8 cellular contexts compared by ENCODE assay signal in genomic region chr19:18160792-18161690, GRCh38. TPM values are rescaled to one million over a fixed set of nuclear protein-coding genes. Genes with fewer than 3 reads are reported as not detected.
DNase-seq lines count a peak whose midpoint lies in the region; ATAC-seq and TF ChIP-seq lines count a peak whose summit lies in the region.

No MANE protein-coding gene starts in this region.

- H3K27ac Mint-ChIP-seq in activated T-cell treated with anti-CD3 and anti-CD28 coated beads, Interleukin-2, amount 50 U/mL, for 24 hours = peak overlapping the region; percentile 55
- H3K27ac Mint-ChIP-seq in nephron = peak overlapping the region in 1 of 3 experiments; percentile 59
- H3K27ac Mint-ChIP-seq in stimulated activated naive CD8-positive, alpha-beta T cell treated with anti-CD3 and anti-CD28 coated beads, Interleukin-15, Interleukin-2, amounts not matched to agents 100 ng/mL and 50 ng/mL, for 24 hours = peak overlapping the region; percentile 86

- DNase-seq in NCI-H524 (lab: John Stamatoyannopoulos, UW) (peak; percentile 52 to 72), NCI-H524 treated with DMSO at 0.1 percent for 48 hours (lab: John Stamatoyannopoulos, UW) (no peak), NCI-H460 (ENCODE audit: extremely low read depth, low read depth) (peak; percentile 56), esophagus muscularis mucosa (ENCODE audit: extremely low spot score) (no peak)
- peak; percentile 90 for DNase-seq in activated T-cell treated with anti-CD3 and anti-CD28 coated beads, Interleukin-2, amount 50 U/mL, for 24 hours

- peaks cover 16% of the 10 kb centered on the region for H3K4me1 Mint-ChIP-seq in activated T-cell treated with anti-CD3 and anti-CD28 coated beads, Interleukin-2, amount 50 U/mL, for 24 hours (ENCODE audit: low read depth)
- peaks cover 11% of the 10 kb centered on the region for H3K4me1 Mint-ChIP-seq in nephron
- H3K4me1 Mint-ChIP-seq in stimulated activated naive CD8-positive, alpha-beta T cell treated with anti-CD3 and anti-CD28 coated beads, Interleukin-15, Interleukin-2, amounts not matched to agents 100 ng/mL and 50 ng/mL, for 24 hours (ENCODE audit: low read depth) = peaks cover 13% of the 10 kb centered on the region

- H3K4me3 ChIP-seq in esophagus muscularis mucosa = peak overlapping the region; percentile 53 to 61 (median 59)

- TF ChIP-seq POLR2A in esophagus muscularis mucosa (IDR thresholded peaks at IDR 0.05; ENCODE audit: low read depth) = no peak

- H3K27me3 Mint-ChIP-seq in activated T-cell treated with anti-CD3 and anti-CD28 coated beads, Interleukin-2, amount 50 U/mL, for 24 hours = no peaks in the 10 kb centered on the region
- no peaks in the 10 kb centered on the region for H3K27me3 Mint-ChIP-seq in nephron (ENCODE audit: low read depth)
- no peaks in the 10 kb centered on the region for H3K27me3 Mint-ChIP-seq in stimulated activated naive CD8-positive, alpha-beta T cell treated with anti-CD3 and anti-CD28 coated beads, Interleukin-15, Interleukin-2, amounts not matched to agents 100 ng/mL and 50 ng/mL, for 24 hours

- peaks cover 48% of the 10 kb centered on the region for H3K36me3 Mint-ChIP-seq in activated T-cell treated with anti-CD3 and anti-CD28 coated beads, Interleukin-2, amount 50 U/mL, for 24 hours (ENCODE audit: low read depth)
- peaks cover 27% of the 10 kb centered on the region for H3K36me3 Mint-ChIP-seq in nephron (ENCODE audit: low read depth)
- peaks cover 13% of the 10 kb centered on the region for H3K36me3 Mint-ChIP-seq in stimulated activated naive CD8-positive, alpha-beta T cell treated with anti-CD3 and anti-CD28 coated beads, Interleukin-15, Interleukin-2, amounts not matched to agents 100 ng/mL and 50 ng/mL, for 24 hours (ENCODE audit: low read depth)

- peak overlapping the region; percentile 79 to 84 (median 82) for H3K27ac ChIP-seq in esophagus muscularis mucosa (replicated peaks in 1 of 4)

- TF ChIP-seq CTCF in esophagus muscularis mucosa (IDR thresholded peaks at IDR 0.05) (peak; percentile 62 to 83 (median 82)), nephron (IDR thresholded peaks at IDR 0.05; ENCODE audit: unreplicated experiment in 3 of 3) (peak; percentile 52 to 62 (median 57))

- intact Hi-C loops in esophagus muscularis mucosa (cut with DNase I) = no loop called here

- H3K36me3 ChIP-seq in esophagus muscularis mucosa = peaks cover 19 to 45% (median 33%) of the 10 kb centered on the region in 4 donors

- WGBS in esophagus muscularis mucosa = no CpG with 5 or more reads among the region's 79 CpGs

- H3K9me3 Mint-ChIP-seq in activated T-cell treated with anti-CD3 and anti-CD28 coated beads, Interleukin-2, amount 50 U/mL, for 24 hours = no peaks in the 10 kb centered on the region
- H3K9me3 Mint-ChIP-seq in nephron = no peaks in the 10 kb centered on the region
- no peaks in the 10 kb centered on the region for H3K9me3 Mint-ChIP-seq in stimulated activated naive CD8-positive, alpha-beta T cell treated with anti-CD3 and anti-CD28 coated beads, Interleukin-15, Interleukin-2, amounts not matched to agents 100 ng/mL and 50 ng/mL, for 24 hours

- H3K27me3 ChIP-seq in esophagus muscularis mucosa = no peaks in the 10 kb centered on the region

- peak overlapping the region; percentile 69 for H3K4me3 Mint-ChIP-seq in activated T-cell treated with anti-CD3 and anti-CD28 coated beads, Interleukin-2, amount 50 U/mL, for 24 hours
- H3K4me3 Mint-ChIP-seq in nephron = peak overlapping the region; percentile 44 to 58 (median 56)
- H3K4me3 Mint-ChIP-seq in stimulated activated naive CD8-positive, alpha-beta T cell treated with anti-CD3 and anti-CD28 coated beads, Interleukin-15, Interleukin-2, amounts not matched to agents 100 ng/mL and 50 ng/mL, for 24 hours = peak overlapping the region; percentile 78

- no peak for TF ChIP-seq EP300 in esophagus muscularis mucosa (IDR thresholded peaks at IDR 0.05)

- H3K4me1 ChIP-seq in esophagus muscularis mucosa = peaks cover 35 to 50% (median 41%) of the 10 kb centered on the region in 4 donors

- ATAC-seq in HG02852 (IDR thresholded peaks at IDR 0.05; ENCODE audit: unreplicated experiment) = peak; percentile 83

- H3K9me3 ChIP-seq in esophagus muscularis mucosa = no peaks in the 10 kb centered on the region

RNA-seq across cellular contexts. Expression of gene PIK3R2, which starts 8.1 kb away (rescaled TPM):
- 7.7 and 11.9 TPM in 2 replicates for total RNA-seq in NCI-H460 (2014; rRNA removed; shearing (Covaris generic))
- polyA plus RNA-seq in NCI-H460 (2014; cell fraction: nucleus; rRNA removed) = 5.4 and 26.6 TPM in 2 replicates
- 10 to 100 TPM in 3 of 4 donors, 1 to 10 TPM in 1; 4.2 to 32.2 (median 19.4) TPM for total RNA-seq in esophagus muscularis mucosa

RNA-seq across cellular contexts. Expression of gene IFI30, which starts 12.6 kb away (rescaled TPM):
- total RNA-seq in NCI-H460 (2014; rRNA removed; shearing (Covaris generic)) = 14.8 and 16.6 TPM in 2 replicates
- 22.1 and 23.3 TPM in 2 replicates for polyA plus RNA-seq in NCI-H460 (2014; cell fraction: nucleus; rRNA removed)
- total RNA-seq in esophagus muscularis mucosa = 10 to 100 TPM; 22.4 to 92.8 (median 42.9) TPM

RNA-seq across cellular contexts. Expression of gene MPV17L2, which starts 32.0 kb away (rescaled TPM):
- 7.6 and 8.1 TPM in 2 replicates for total RNA-seq in NCI-H460 (2014; rRNA removed; shearing (Covaris generic))
- polyA plus RNA-seq in NCI-H460 (2014; cell fraction: nucleus; rRNA removed) = 9.6 and 17.3 TPM in 2 replicates
- 10 to 100 TPM; 14.5 to 67.6 (median 21.2) TPM for total RNA-seq in esophagus muscularis mucosa

RNA-seq across cellular contexts. Expression of gene RAB3A, which starts 42.8 kb away (rescaled TPM):
- total RNA-seq in NCI-H460 (2014; rRNA removed; shearing (Covaris generic)) = 0.84 and 1.4 TPM in 2 replicates
- 0.47 and 0.70 TPM in 2 replicates for polyA plus RNA-seq in NCI-H460 (2014; cell fraction: nucleus; rRNA removed)
- 1 to 10 TPM; 1.7 to 2.5 (median 1.9) TPM for total RNA-seq in esophagus muscularis mucosa

Comparison
In these comparisons a context has a peak if more than half of its experiments do, and no peak if none do; other contexts are left out.
1. DNase-seq: peak in NCI-H524 (2 of 2), NCI-H460 (single experiment) and activated T-cell treated with anti-CD3 and anti-CD28 coated beads, Interleukin-2, amount 50 U/mL, for 24 hours (single experiment); none in NCI-H524 treated with DMSO at 0.1 percent for 48 hours (single experiment) and esophagus muscularis mucosa (single experiment).
2. Peak in every context shown above with its lines, with median percentiles within 50 percentile points of each other: H3K4me3 Mint-ChIP-seq.